In genomic region chr6:35605600-35605999, GRCh38 we compare ENCODE assay signal across 1 cellular context.
TF ChIP-seq lines count a peak whose summit lies in the region.

No MANE protein-coding gene starts in this region.

TF ChIP-seq in SK-N-SH, 30 proteins besides CTCF, POLR2A, EP300 and RAD21 (continued from another document):
- TF ChIP-seq REST (IDR thresholded peaks at IDR 0.05; ENCODE audit: low read depth, low read length) (no peak), USF1 (IDR thresholded peaks at IDR 0.05; ENCODE audit: borderline replicate concordance, low read depth) (no peak), RXRA (IDR thresholded peaks at IDR 0.05; ENCODE audit: borderline replicate concordance, low read depth) (no peak), TCF12 (IDR thresholded peaks at IDR 0.05) (no peak), YY1 (IDR thresholded peaks at IDR 0.05; ENCODE audit: low read depth) (no peak), TAF1 (IDR thresholded peaks at IDR 0.05; ENCODE audit: borderline replicate concordance, low read depth, low read length) (no peak), SMC3 (IDR thresholded peaks at IDR 0.05; ENCODE audit: low read depth, low read length) (no peak), ELF1 (IDR thresholded peaks at IDR 0.05) (no peak), EZH2phosphoT487 (IDR thresholded peaks at IDR 0.05; ENCODE audit: borderline replicate concordance, low read depth) (no peak)
TF ChIP-seq in SK-N-SH: peak in this region for 0.
